16 cellular contexts compared by ENCODE assay signal in the genomic region with DNA sequence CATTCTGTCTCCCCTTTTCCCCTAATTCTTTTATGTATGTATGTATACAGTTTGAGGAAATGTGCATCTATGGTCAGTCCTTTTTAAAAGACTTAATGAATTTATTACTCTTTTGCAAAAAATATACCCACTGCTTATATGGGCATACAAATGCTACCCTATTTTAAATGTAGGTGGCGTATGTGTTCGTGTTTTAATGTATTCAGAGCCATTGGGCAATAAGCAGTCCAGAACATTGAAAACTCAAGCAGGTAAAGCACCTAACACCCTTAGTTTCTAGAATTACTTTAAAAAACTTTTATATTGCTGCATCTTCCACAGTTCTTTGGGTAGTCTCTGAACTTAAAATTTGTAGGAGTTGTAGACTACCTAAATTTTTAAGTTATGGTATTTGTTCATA. TPM values are rescaled to one million over a fixed set of nuclear protein-coding genes. Genes with fewer than 3 reads are reported as not detected.
"Had no signal": no experiment of that assay in that cellular context is flagged by ENCODE, and none has a peak within 500 bp of the region (broad histone marks: within the 10 kb centered on the region; RNA-seq: fewer than 3 reads in every experiment).

No MANE protein-coding gene starts in this region.

- H3K4me1 Mint-ChIP-seq: activated CD4-positive, alpha-beta memory T cell treated with anti-CD3 and anti-CD28 coated beads, Interleukin-2, amount 10 ng/mL, durations not matched to agents 7 days and 5 days; activated naive CD8-positive, alpha-beta T cell treated with anti-CD3 and anti-CD28 coated beads, Interleukin-2, amount 50 U/mL, for 24 hours; stimulated activated naive CD8-positive, alpha-beta T cell treated with anti-CD3 and anti-CD28 coated beads, Interleukin-15, amount 100 ng/mL, for 72 hours had no signal

- H3K9me3 Mint-ChIP-seq: activated CD4-positive, alpha-beta memory T cell treated with anti-CD3 and anti-CD28 coated beads, Interleukin-2, amount 10 ng/mL, durations not matched to agents 7 days and 5 days; activated naive CD8-positive, alpha-beta T cell treated with anti-CD3 and anti-CD28 coated beads, Interleukin-2, amount 50 U/mL, for 24 hours; activated T-helper 1 cell treated with anti-CD3 and anti-CD28 coated beads, Interleukin-12 subunit alpha, Interleukin-12 subunit beta, Interleukin-2, Interleukin-4 antibody, amounts not matched to agents 30 ng/mL and 10 ng/mL and 1 ng/mL, durations not matched to agents 14 hours and 24 hours and 36 hours; stimulated activated naive CD8-positive, alpha-beta T cell treated with anti-CD3 and anti-CD28 coated beads, Interleukin-15, amount 100 ng/mL, for 72 hours had no signal

- DNase-seq: activated CD4-positive, alpha-beta memory T cell treated with anti-CD3 and anti-CD28 coated beads, Interleukin-2, amount 10 ng/mL, durations not matched to agents 7 days and 5 days; activated CD4-positive, alpha-beta T cell treated with anti-CD3 and anti-CD28 coated beads for 1 hour; activated naive CD4-positive, alpha-beta T cell treated with Interleukin-2 at 50 U/mL for 16 hours; activated naive CD8-positive, alpha-beta T cell treated with anti-CD3 and anti-CD28 coated beads, Interleukin-2, amount 50 U/mL, for 24 hours; pancreas; stimulated activated CD4-positive, alpha-beta T cell treated with anti-CD3 and anti-CD28 coated beads, Interleukin-15, amount 100 ng/mL, for 24 hours; stimulated activated CD4-positive, alpha-beta T cell treated with anti-CD3 and anti-CD28 coated beads, Interleukin-4, amount 100 ng/mL, for 24 hours; stimulated activated naive CD8-positive, alpha-beta T cell treated with anti-CD3 and anti-CD28 coated beads, Interleukin-15, amount 100 ng/mL, for 72 hours; testis had no signal

- ATAC-seq: activated naive CD8-positive, alpha-beta T cell treated with anti-CD3 and anti-CD28 coated beads, Interleukin-2, amount 50 U/mL, for 24 hours; stimulated activated naive CD8-positive, alpha-beta T cell treated with anti-CD3 and anti-CD28 coated beads, Interleukin-15, amount 100 ng/mL, for 72 hours had no signal

- H3K27me3 Mint-ChIP-seq: activated CD4-positive, alpha-beta memory T cell treated with anti-CD3 and anti-CD28 coated beads, Interleukin-2, amount 10 ng/mL, durations not matched to agents 7 days and 5 days; activated naive CD8-positive, alpha-beta T cell treated with anti-CD3 and anti-CD28 coated beads, Interleukin-2, amount 50 U/mL, for 24 hours; stimulated activated naive CD8-positive, alpha-beta T cell treated with anti-CD3 and anti-CD28 coated beads, Interleukin-15, amount 100 ng/mL, for 72 hours had no signal

- H3K27ac Mint-ChIP-seq: activated CD4-positive, alpha-beta memory T cell treated with anti-CD3 and anti-CD28 coated beads, Interleukin-2, amount 10 ng/mL, durations not matched to agents 7 days and 5 days; activated naive CD8-positive, alpha-beta T cell treated with anti-CD3 and anti-CD28 coated beads, Interleukin-2, amount 50 U/mL, for 24 hours; activated T-helper 1 cell treated with anti-CD3 and anti-CD28 coated beads, Interleukin-12 subunit alpha, Interleukin-12 subunit beta, Interleukin-2, Interleukin-4 antibody, amounts not matched to agents 30 ng/mL and 10 ng/mL and 1 ng/mL, durations not matched to agents 14 hours and 24 hours and 36 hours; stimulated activated naive CD8-positive, alpha-beta T cell treated with anti-CD3 and anti-CD28 coated beads, Interleukin-15, amount 100 ng/mL, for 72 hours had no signal

- H3K4me3 Mint-ChIP-seq: activated CD4-positive, alpha-beta memory T cell treated with anti-CD3 and anti-CD28 coated beads, Interleukin-2, amount 10 ng/mL, durations not matched to agents 7 days and 5 days; activated naive CD8-positive, alpha-beta T cell treated with anti-CD3 and anti-CD28 coated beads, Interleukin-2, amount 50 U/mL, for 24 hours; activated T-helper 1 cell treated with anti-CD3 and anti-CD28 coated beads, Interleukin-12 subunit alpha, Interleukin-12 subunit beta, Interleukin-2, Interleukin-4 antibody, amounts not matched to agents 30 ng/mL and 10 ng/mL and 1 ng/mL, durations not matched to agents 14 hours and 24 hours and 36 hours; stimulated activated naive CD8-positive, alpha-beta T cell treated with anti-CD3 and anti-CD28 coated beads, Interleukin-15, amount 100 ng/mL, for 72 hours had no signal

RNA-seq across cellular contexts. Expression of a gene that starts 42.6 kb away (rescaled TPM):
- total RNA-seq: activated CD4-positive, alpha-beta memory T cell treated with anti-CD3 and anti-CD28 coated beads, Interleukin-2, amount 10 ng/mL, durations not matched to agents 7 days and 5 days; activated T-helper 1 cell treated with anti-CD3 and anti-CD28 coated beads, Interleukin-12 subunit alpha, Interleukin-12 subunit beta, Interleukin-2, Interleukin-4 antibody, amounts not matched to agents 30 ng/mL and 10 ng/mL and 1 ng/mL, durations not matched to agents 14 hours and 24 hours and 36 hours; astrocyte; cardiac septum; endothelial cell of umbilical vein; myocyte; pancreas; renal cortical epithelial cell; skeletal muscle tissue had no signal
- polyA plus RNA-seq: endothelial cell of umbilical vein had no signal
